7 cellular contexts compared by ENCODE assay signal in the genomic region with DNA sequence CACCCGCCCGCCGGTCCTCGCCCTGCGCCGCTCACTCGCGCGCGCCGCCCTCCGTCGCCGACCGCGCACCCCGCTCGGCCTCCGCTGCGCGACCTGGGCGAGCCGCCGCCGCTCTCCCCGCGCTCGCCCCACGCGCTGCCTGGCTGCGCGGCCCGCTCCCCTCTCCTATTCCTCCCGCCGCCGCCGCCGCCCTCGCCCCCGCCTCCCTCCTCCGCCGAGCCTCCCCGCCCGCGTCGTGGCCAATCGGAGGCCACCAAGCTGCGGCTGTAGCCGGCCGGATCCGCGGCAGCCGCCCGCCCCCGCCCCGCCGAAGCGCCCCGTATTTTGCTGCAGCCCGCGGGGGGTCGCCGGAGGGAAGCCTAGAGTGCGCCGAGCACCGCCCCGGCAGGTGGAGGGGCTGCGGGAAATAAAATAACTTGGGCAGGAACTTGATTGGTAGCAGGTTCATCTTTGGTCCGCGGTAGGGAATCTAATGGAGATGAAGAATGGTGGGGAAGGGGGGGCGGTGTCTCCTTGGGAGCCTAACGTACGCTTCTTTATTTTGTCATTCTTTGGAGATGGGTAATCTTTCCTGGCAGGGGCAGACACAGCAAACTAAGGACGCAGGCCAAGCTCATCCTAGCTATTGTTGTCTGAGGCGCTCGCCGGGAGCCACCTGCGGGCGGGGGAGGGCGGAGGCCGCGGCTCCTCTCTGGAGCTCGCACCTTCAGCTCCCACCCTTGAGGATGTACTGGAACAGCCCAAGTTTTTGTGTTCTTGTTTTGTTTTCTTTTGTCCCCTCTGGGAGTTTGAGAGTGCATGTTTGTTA. TPM values are rescaled to one million over a fixed set of nuclear protein-coding genes. Genes with fewer than 3 reads are reported as not detected.
DNase-seq lines count a peak whose midpoint lies in the region; ATAC-seq and TF ChIP-seq lines count a peak whose summit lies in the region.

No MANE protein-coding gene starts in this region.

- H3K27me3 ChIP-seq in foreskin keratinocyte: peaks cover 93% of the 10 kb centered on the region

- peak; percentile 58 for ATAC-seq in foreskin keratinocyte

- DNase-seq in GM10248 (ENCODE audit: extremely low spot score): peak; percentile 22
- DNase-seq in NCI-H1048 (lab: John Stamatoyannopoulos, UW): peak; percentile 17
- peak in 1 of 2 donors; percentile 20 for DNase-seq in foreskin keratinocyte
- peak; percentile 73 for DNase-seq in neural crest cell (ENCODE audit: low read depth, low spot score)
- no peak for DNase-seq in mucosa of gallbladder (ENCODE audit: low spot score)
- no peak for DNase-seq in KBM-7

- H3K27ac Mint-ChIP-seq in neural crest cell (ENCODE audit: unreplicated experiment): peak overlapping the region; percentile 72

- peaks cover 10% of the 10 kb centered on the region for H3K27me3 Mint-ChIP-seq in neural crest cell (ENCODE audit: low read depth)

- TF ChIP-seq CTCF in GM10248 (IDR thresholded peaks at IDR 0.05; ENCODE audit: control extremely low read depth, extremely low read depth, low read depth, missing control alignments) (no peak), VCaP (conservative IDR thresholded peaks at IDR 0.05) (peak; percentile 34; the same call in 1 of the 2 replicates), foreskin keratinocyte (conservative IDR thresholded peaks at IDR 0.05) (peak; percentile 40), neural crest cell (conservative IDR thresholded peaks at IDR 0.05) (no peak)

- no peaks in the 10 kb centered on the region for H3K9me3 Mint-ChIP-seq in neural crest cell

- peaks cover 4% of the 10 kb centered on the region for H3K36me3 Mint-ChIP-seq in neural crest cell (ENCODE audit: low read depth)

- CTCF ChIA-PET in GM10248 (lab: Yijun Ruan, JAX): no interaction called here

- POLR2A ChIA-PET in GM10248 (lab: Yijun Ruan, JAX): no interaction called here

- peaks cover 37% of the 10 kb centered on the region for H3K4me1 Mint-ChIP-seq in neural crest cell

- peak overlapping the region; percentile 96 for H3K4me3 Mint-ChIP-seq in neural crest cell

- H3K27ac ChIP-seq in VCaP (peak overlapping the region; percentile 32), foreskin keratinocyte (no peak overlapping the region)

- H3K4me1 ChIP-seq in foreskin keratinocyte: no peaks in the 10 kb centered on the region

- in situ Hi-C loops in KBM-7 (cut with MboI; ENCODE audit: low pct_unique_long_range_greater_than_20kb, low sequenced_read_pairs): no loop called here

RNA-seq across cellular contexts. Expression of a gene that starts 1.1 kb away (rescaled TPM):
- total RNA-seq in foreskin keratinocyte (0.25 and 0.95 TPM in 2 replicates), neural crest cell (234 and 238 TPM in 2 replicates), mucosa of gallbladder (3.1 TPM)
- 0.07 and 0.27 TPM in 2 replicates for polyA plus RNA-seq in foreskin keratinocyte

Comparison
In these comparisons a context has a peak if more than half of its experiments do, and no peak if none do; other contexts are left out.
1. DNase-seq: peak in GM10248 (single experiment), NCI-H1048 (single experiment) and neural crest cell (single experiment); none in mucosa of gallbladder (single experiment) and KBM-7 (single experiment).
2. CTCF ChIP-seq: peak in VCaP (single experiment) and foreskin keratinocyte (single experiment); none in GM10248 (single experiment) and neural crest cell (single experiment).
3. RNA of a gene that starts 1.1 kb away (total RNA-seq): 234 to 238 TPM in neural crest cell; 3.1 TPM in mucosa of gallbladder (single experiment) and 0.25 to 0.95 TPM in foreskin keratinocyte; every median in the first group is over 10 times any median in the second.